1 cellular context compared by ENCODE assay signal in genomic region chr11:76752321-76753175, GRCh38.
TF ChIP-seq lines count a peak whose summit lies in the region.

No MANE protein-coding gene starts in this region.

TF ChIP-seq in GM23338, 12 proteins besides CTCF, POLR2A, EP300 and RAD21 (continued from another document):
- TF ChIP-seq ZNF462 (CRISPR knock-in tag; IDR thresholded peaks at IDR 0.05) (no peak), ZNF114 (CRISPR knock-in tag; IDR thresholded peaks at IDR 0.05) (no peak), EZH2 (IDR thresholded peaks at IDR 0.05; ENCODE audit: low read depth, unreplicated experiment) (no peak), ZNF331 (CRISPR knock-in tag; IDR thresholded peaks at IDR 0.05; ENCODE audit: low read depth) (no peak), STAT1 (IDR thresholded peaks at IDR 0.05; ENCODE audit: unreplicated experiment) (no peak), JUNB (IDR thresholded peaks at IDR 0.05; ENCODE audit: unreplicated experiment) (no peak), POLR2AphosphoS5 (IDR thresholded peaks at IDR 0.05; ENCODE audit: low read depth) (no peak), ETS1 (IDR thresholded peaks at IDR 0.05) (no peak), CREB1 (CRISPR knock-in tag; IDR thresholded peaks at IDR 0.05; ENCODE audit: low read depth) (no peak), EZH2phosphoT487 (IDR thresholded peaks at IDR 0.05; ENCODE audit: unreplicated experiment) (no peak)
